Comparison of ENCODE assay signal across 17 cellular contexts in the genomic region with DNA sequence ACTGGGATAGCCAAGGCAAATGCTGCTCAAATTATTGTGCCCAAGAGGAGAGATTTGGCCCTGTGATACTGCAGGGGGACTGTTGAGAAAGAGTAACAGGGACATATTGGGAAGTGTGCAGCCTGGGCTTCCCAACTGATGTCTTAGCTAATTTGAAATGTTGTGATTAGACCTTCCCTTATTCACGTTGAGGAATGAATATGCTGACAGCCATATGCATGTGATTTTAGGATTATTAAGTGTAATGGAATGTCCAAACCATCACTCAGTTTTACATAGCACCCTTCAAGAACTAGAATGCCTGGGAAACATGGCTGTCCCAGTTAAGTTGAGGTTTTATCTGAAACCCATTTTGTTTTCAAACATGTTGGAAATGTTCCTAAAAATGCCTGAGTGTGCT.
DNase-seq lines count a peak whose midpoint lies in the region; ATAC-seq and TF ChIP-seq lines count a peak whose summit lies in the region.
"Had no signal": no experiment of that assay in that cellular context is flagged by ENCODE, and none has a peak within 500 bp of the region (broad histone marks: within the 10 kb centered on the region; RNA-seq: fewer than 3 reads in every experiment).

No MANE protein-coding gene starts in this region.

- H3K36me3 ChIP-seq in esophagus muscularis mucosa = no peaks in the 10 kb centered on the region
- H3K36me3 ChIP-seq: left ventricle myocardium inferior had no signal

- no peaks in the 10 kb centered on the region for H3K27me3 ChIP-seq in esophagus muscularis mucosa

- H3K4me1 ChIP-seq in esophagus muscularis mucosa = peaks cover 8 to 15% (median 13%) of the 10 kb centered on the region in 4 donors

- TF ChIP-seq POLR2A in esophagus muscularis mucosa (IDR thresholded peaks at IDR 0.05; ENCODE audit: low read depth) (no peak), GM18505 (IDR thresholded peaks at IDR 0.05; ENCODE audit: borderline replicate concordance, extremely low read depth, insufficient read depth, insufficient read length) (no peak)

- H3K9me3 ChIP-seq in esophagus muscularis mucosa = no peaks in the 10 kb centered on the region
- H3K9me3 ChIP-seq: left ventricle myocardium inferior had no signal

- DNase-seq in GM03348 (ENCODE audit: low spot score) = peak; percentile 66
- DNase-seq in RWPE1 (ENCODE audit: low spot score) = peak; percentile 29
- DNase-seq in esophagus muscularis mucosa (ENCODE audit: extremely low spot score) = peak; percentile 62
- DNase-seq in renal cortical epithelial cell (ENCODE audit: low read depth) = peak; percentile 44
- DNase-seq: activated CD4-positive, alpha-beta T cell treated with anti-CD3 and anti-CD28 coated beads, Interleukin-2, amount 10 ng/mL, durations not matched to agents 7 days and 5 days; activated T-cell treated with anti-CD3 and anti-CD28 coated beads, Interleukin-2, amount 50 U/mL, for 72 hours; effector memory CD8-positive, alpha-beta T cell; left ventricle myocardium inferior; NCI-H1092 treated with DMSO at 0.1 percent for 48 hours; NCI-H2227 treated with DMSO at 0.1 percent for 48 hours; stimulated activated naive CD8-positive, alpha-beta T cell treated with anti-CD3 and anti-CD28 coated beads, Interleukin-15, amount 100 ng/mL, for 72 hours; T-helper 17 cell had no signal

- POLR2A ChIA-PET in RWPE1 (lab: Yijun Ruan, JAX; ENCODE audit: low non-redundant PET) = no interaction called here

- WGBS in esophagus muscularis mucosa = 22% methylated on average over 1 of the region's 1 CpG

- CTCF ChIA-PET in RWPE1 (lab: Yijun Ruan, JAX) = no interaction called here

- no peak overlapping the region for H3K4me3 ChIP-seq in esophagus muscularis mucosa
- H3K4me3 ChIP-seq: left ventricle myocardium inferior had no signal

- no peak overlapping the region for H3K27ac ChIP-seq in RWPE1
- no peak overlapping the region for H3K27ac ChIP-seq in esophagus muscularis mucosa (replicated peaks in 1 of 4)

- intact Hi-C loops in esophagus muscularis mucosa (cut with DNase I) = no loop called here

- TF ChIP-seq CTCF in RWPE1 (conservative IDR thresholded peaks at IDR 0.05; ENCODE audit: low read depth) = no peak
- no peak for TF ChIP-seq CTCF in esophagus muscularis mucosa (IDR thresholded peaks at IDR 0.05)

- ATAC-seq in HG02885 (IDR thresholded peaks at IDR 0.05; ENCODE audit: poor library complexity, unreplicated experiment) (no peak), GM18858 (IDR thresholded peaks at IDR 0.05; ENCODE audit: unreplicated experiment) (no peak), GM19324 (IDR thresholded peaks at IDR 0.05; ENCODE audit: low FRiP score, unreplicated experiment) (no peak), GM18505 (IDR thresholded peaks at IDR 0.05; ENCODE audit: unreplicated experiment) (no peak)
- ATAC-seq: activated T-cell treated with anti-CD3 and anti-CD28 coated beads, Interleukin-2, amount 50 U/mL, for 72 hours; effector memory CD8-positive, alpha-beta T cell; sciatic nerve; stimulated activated naive CD8-positive, alpha-beta T cell treated with anti-CD3 and anti-CD28 coated beads, Interleukin-15, amount 100 ng/mL, for 72 hours; T-helper 17 cell had no signal

- no peak for TF ChIP-seq EP300 in esophagus muscularis mucosa (IDR thresholded peaks at IDR 0.05)
